ENCODE assay signal across 23 cellular contexts in the genomic region with DNA sequence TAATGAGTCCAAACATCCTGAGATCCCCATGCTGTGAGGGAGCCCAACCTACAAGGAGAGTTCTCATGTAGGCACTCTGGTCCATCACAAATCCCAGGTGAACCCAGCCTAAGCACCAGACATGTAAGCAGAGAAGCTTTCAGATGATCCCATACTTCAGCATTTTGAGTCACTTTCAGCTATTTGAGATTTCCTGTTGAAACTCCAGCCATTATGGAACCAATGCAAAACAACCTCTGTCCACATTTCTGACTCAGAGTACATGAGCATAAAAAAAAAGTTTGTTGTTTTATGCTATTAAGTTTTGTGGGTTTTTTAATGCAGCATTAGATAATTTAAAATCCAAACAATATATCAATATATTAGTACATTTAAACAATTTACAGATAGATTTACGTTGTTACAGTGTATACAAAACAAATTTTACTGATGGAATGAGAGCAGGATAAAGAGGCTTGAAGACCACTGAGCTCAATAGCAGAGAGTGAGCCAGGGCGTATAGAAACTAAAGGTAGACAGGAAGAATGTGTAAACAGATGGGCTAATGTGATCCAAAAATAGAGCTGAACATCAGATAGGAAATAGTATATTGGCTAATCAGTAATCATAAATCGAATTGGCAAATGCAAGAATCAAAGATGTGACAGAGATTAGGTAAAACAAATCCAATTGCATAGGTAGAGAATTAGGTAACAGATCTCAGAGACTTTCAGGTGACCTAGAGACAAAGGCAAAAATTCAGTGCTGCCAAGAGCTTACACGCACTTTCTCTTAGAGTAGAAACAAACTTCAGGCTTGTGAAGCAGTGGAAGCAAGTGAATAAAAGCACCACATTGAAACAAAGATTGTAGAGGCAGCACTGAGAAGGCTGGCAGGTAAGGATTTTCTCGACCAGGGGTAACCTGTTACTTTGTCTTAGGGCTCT. TPM values are rescaled to one million over a fixed set of nuclear protein-coding genes. Genes with fewer than 3 reads are reported as not detected.
DNase-seq lines count a peak whose midpoint lies in the region; ATAC-seq, FAIRE-seq and TF ChIP-seq lines count a peak whose summit lies in the region.
"Had no signal": no experiment of that assay in that cellular context is flagged by ENCODE, and none has a peak within 500 bp of the region (broad histone marks: within the 10 kb centered on the region; RNA-seq: fewer than 3 reads in every experiment).

No MANE protein-coding gene starts in this region.

- H3K9me3 Mint-ChIP-seq in CD14-positive monocyte: peaks cover 0 to 2% (median 0%) of the 10 kb centered on the region in 7 donors
- H3K9me3 Mint-ChIP-seq: activated naive CD8-positive, alpha-beta T cell treated with anti-CD3 and anti-CD28 coated beads for 36 hours had no signal

- no peaks in the 10 kb centered on the region for H3K79me2 ChIP-seq in endothelial cell of umbilical vein (ENCODE audit: control insufficient read depth, insufficient read depth, low read length)

- no peaks in the 10 kb centered on the region for H3K9me1 ChIP-seq in endothelial cell of umbilical vein (replicated peaks; ENCODE audit: control insufficient read depth, extremely low read depth, insufficient read depth, low read length)

- H3K27ac ChIP-seq in endothelial cell of umbilical vein (ENCODE audit: insufficient read depth, low read depth, low read length): peak overlapping the region; percentile 89
- no peak overlapping the region for H3K27ac ChIP-seq in mesenchymal stem cell (ENCODE audit: low read length, poor library complexity, severe bottlenecking)
- H3K27ac ChIP-seq: heart right ventricle, left ventricle myocardium inferior, right atrium auricular region, RWPE1, tibial artery had no signal

- peak overlapping the region; percentile 28 for H2AFZ ChIP-seq in endothelial cell of umbilical vein (ENCODE audit: low read depth, low read length)
- no peak overlapping the region for H2AFZ ChIP-seq in mesenchymal stem cell (ENCODE audit: low read depth, low read length)

- H2AK5ac ChIP-seq in mesenchymal stem cell (ENCODE audit: low read length, severe bottlenecking): no peak overlapping the region

- no peaks in the 10 kb centered on the region for H4K20me1 ChIP-seq in endothelial cell of umbilical vein (replicated peaks; ENCODE audit: control insufficient read depth, extremely low read depth, insufficient read depth, low read length)

- DNase-seq in CD14-positive monocyte (ENCODE audit: low spot score) (no peak), LNCaP clone FGC (ENCODE audit: low read depth) (peak; percentile 40), endothelial cell of umbilical vein (ENCODE audit: low read depth, low spot score) (peak; percentile 82), mesenchymal stem cell (peak; percentile 14), DMS153 treated with DMSO at 0.1 percent for 48 hours (lab: John Stamatoyannopoulos, UW; ENCODE audit: unreplicated experiment) (no peak), MV-4-11 (lab: John Stamatoyannopoulos, UW) (no peak)
- DNase-seq: activated CD4-positive, alpha-beta T cell treated with anti-CD3 and anti-CD28 coated beads for 36 hours; activated naive CD8-positive, alpha-beta T cell treated with anti-CD3 and anti-CD28 coated beads for 36 hours; heart right ventricle; Kasumi-1; left ventricle myocardium inferior; NCI-H1105 treated with DMSO at 0.1 percent for 48 hours; NCI-H2107; NCI-H524; stimulated activated naive B cell treated with anti-CD40 and anti-IgM and Interleukin-4, amounts not matched to agents 10 μg/mL and 1 μg/mL and 100 μg/mL, for 72 hours; tibial artery had no signal

- no peak for TF ChIP-seq CTCF in CD14-positive monocyte (IDR thresholded peaks at IDR 0.05)
- TF ChIP-seq CTCF in LNCaP clone FGC (IDR thresholded peaks at IDR 0.05; ENCODE audit: control insufficient read depth, extremely low read depth, insufficient read depth): no peak
- TF ChIP-seq CTCF in endothelial cell of umbilical vein (IDR thresholded peaks at IDR 0.05; ENCODE audit: extremely low read depth in 1 of 2, insufficient read depth in 1 of 2, low read depth in 1 of 2, low read length in 2 of 2): no peak

- BruUV-seq in endothelial cell of umbilical vein (replicated peaks; lab: Mats Ljungman, UMichigan): no TSS peak

- H3K9me3 ChIP-seq in endothelial cell of umbilical vein (replicated peaks; ENCODE audit: control insufficient read depth, insufficient read depth, low read length) (no peaks in the 10 kb centered on the region), mesenchymal stem cell (ENCODE audit: control insufficient read depth, low read length) (no peaks in the 10 kb centered on the region)
- H3K9me3 ChIP-seq: heart right ventricle, left ventricle myocardium inferior, right atrium auricular region, tibial artery had no signal

- peaks cover 14% of the 10 kb centered on the region for H3K4me1 Mint-ChIP-seq in CD14-positive monocyte
- H3K4me1 Mint-ChIP-seq: activated CD4-positive, alpha-beta T cell treated with anti-CD3 and anti-CD28 coated beads for 36 hours; activated naive CD8-positive, alpha-beta T cell treated with anti-CD3 and anti-CD28 coated beads for 36 hours; stimulated activated naive B cell treated with anti-CD40 and anti-IgM and Interleukin-4, amounts not matched to agents 10 μg/mL and 1 μg/mL and 100 μg/mL, for 72 hours had no signal

- no peak overlapping the region for H2BK5ac ChIP-seq in mesenchymal stem cell (ENCODE audit: low read depth, low read length, poor library complexity, severe bottlenecking)

- no peak overlapping the region for H2BK120ac ChIP-seq in mesenchymal stem cell (ENCODE audit: low read depth, low read length)

- CTCF ChIA-PET in endothelial cell of umbilical vein (lab: Charles Lee): interaction anchor here (0.8 to 3.2 kb wide), 6 partner anchors 13 to 625 kb away, joined by 3 to 11 read pairs (median 4); no protein-coding TSS in a partner anchor

- H3K4me1 ChIP-seq in endothelial cell of umbilical vein (ENCODE audit: control insufficient read depth, extremely low read depth, insufficient read depth, low read length): peaks cover 25% of the 10 kb centered on the region
- no peaks in the 10 kb centered on the region for H3K4me1 ChIP-seq in mesenchymal stem cell (ENCODE audit: control insufficient read depth, insufficient read depth, low read depth, low read length)

- H3K27me3 Mint-ChIP-seq in CD14-positive monocyte (ENCODE audit: low read depth in 3 of 3): peaks cover 0 to 3% (median 1%) of the 10 kb centered on the region in 3 donors
- H3K27me3 Mint-ChIP-seq: stimulated activated naive B cell treated with anti-CD40 and anti-IgM and Interleukin-4, amounts not matched to agents 10 μg/mL and 1 μg/mL and 100 μg/mL, for 72 hours had no signal

- H3K4ac ChIP-seq in mesenchymal stem cell (ENCODE audit: low read depth in 1 of 2, low read length in 2 of 2): no peak overlapping the region

- dilution Hi-C loops in endothelial cell of umbilical vein (cut with MboI; ENCODE audit: extremely low pct_ligation_motif_present, low sequenced_read_pairs): no loop called here

- WGBS in mesenchymal stem cell: 58% methylated on average over 2 of the region's 5 CpGs

- H3K36me3 ChIP-seq in endothelial cell of umbilical vein (ENCODE audit: control insufficient read depth in 2 of 2, extremely low read depth in 1 of 2, insufficient read depth in 2 of 2, low read length in 2 of 2) (no peaks in the 10 kb centered on the region), mesenchymal stem cell (ENCODE audit: control insufficient read depth in 1 of 2, insufficient read depth in 2 of 2, low read depth in 1 of 2, low read length in 2 of 2) (no peaks in the 10 kb centered on the region)
- H3K36me3 ChIP-seq: heart right ventricle, left ventricle myocardium inferior, right atrium auricular region, tibial artery had no signal

- H3K27me3 ChIP-seq in endothelial cell of umbilical vein (ENCODE audit: control insufficient read depth in 2 of 2, insufficient read depth in 2 of 2, low read length in 2 of 2) (no peaks in the 10 kb centered on the region), mesenchymal stem cell (ENCODE audit: control insufficient read depth in 1 of 2, insufficient read depth in 1 of 2, low read length in 2 of 2) (no peaks in the 10 kb centered on the region)
- H3K27me3 ChIP-seq: heart right ventricle, right atrium auricular region, tibial artery had no signal

- intact Hi-C loops in CD14-positive monocyte (cut with micrococcal nuclease): loop anchor here in 1 of 2 donors (5.0 kb wide), 1 partner anchor 74 kb away; no protein-coding TSS in a partner anchor
- intact Hi-C loops in endothelial cell of umbilical vein (cut with micrococcal nuclease): loop anchor here (1.0 to 2.0 kb wide), 4 partner anchors 35 to 77 kb away; partner anchors contain the start of gene TMX4

- no peak overlapping the region for H3K4me3 Mint-ChIP-seq in CD14-positive monocyte
- H3K4me3 Mint-ChIP-seq: activated CD4-positive, alpha-beta T cell treated with anti-CD3 and anti-CD28 coated beads for 36 hours; activated naive CD8-positive, alpha-beta T cell treated with anti-CD3 and anti-CD28 coated beads for 36 hours; brain; stimulated activated naive B cell treated with anti-CD40 and anti-IgM and Interleukin-4, amounts not matched to agents 10 μg/mL and 1 μg/mL and 100 μg/mL, for 72 hours had no signal

- H3K79me1 ChIP-seq in mesenchymal stem cell (replicated peaks; ENCODE audit: low read length, poor library complexity, severe bottlenecking): no peaks in the 10 kb centered on the region

- H3K4me3 ChIP-seq in LNCaP clone FGC (ENCODE audit: low read depth, low read length): no peak overlapping the region
- no peak overlapping the region for H3K4me3 ChIP-seq in endothelial cell of umbilical vein (replicated peaks in 1 of 3; ENCODE audit: insufficient read depth in 1 of 3, low read depth in 1 of 3, low read length in 3 of 3)
- H3K4me3 ChIP-seq in mesenchymal stem cell (ENCODE audit: insufficient read depth in 1 of 2, low read depth in 1 of 2, low read length in 2 of 2): peak overlapping the region in 1 of 2 experiments; percentile 9
- H3K4me3 ChIP-seq: heart right ventricle, left ventricle myocardium inferior, right atrium auricular region, tibial artery had no signal

- no peak for TF ChIP-seq POLR2A in endothelial cell of umbilical vein (IDR thresholded peaks at IDR 0.05; ENCODE audit: low read depth, low read length)

- peak overlapping the region in 6 of 7 donors; percentile 22 to 87 (median 66) for H3K27ac Mint-ChIP-seq in CD14-positive monocyte
- H3K27ac Mint-ChIP-seq: activated CD4-positive, alpha-beta T cell treated with anti-CD3 and anti-CD28 coated beads for 36 hours; activated naive CD8-positive, alpha-beta T cell treated with anti-CD3 and anti-CD28 coated beads for 36 hours; brain; stimulated activated naive B cell treated with anti-CD40 and anti-IgM and Interleukin-4, amounts not matched to agents 10 μg/mL and 1 μg/mL and 100 μg/mL, for 72 hours had no signal

- no peaks in the 10 kb centered on the region for H3K36me3 Mint-ChIP-seq in CD14-positive monocyte
- H3K36me3 Mint-ChIP-seq: activated naive CD8-positive, alpha-beta T cell treated with anti-CD3 and anti-CD28 coated beads for 36 hours; brain; stimulated activated naive B cell treated with anti-CD40 and anti-IgM and Interleukin-4, amounts not matched to agents 10 μg/mL and 1 μg/mL and 100 μg/mL, for 72 hours had no signal

- peak; percentile 60 for FAIRE-seq in endothelial cell of umbilical vein (lab: Jason Lieb, UNC)
- FAIRE-seq: G401.6, GM12891 had no signal

- POLR2A ChIA-PET in endothelial cell of umbilical vein (lab: Charles Lee): interaction anchor here (0.5 kb wide), 1 partner anchor 159 kb away, joined by 3 read pairs; no protein-coding TSS in a partner anchor

- no peak overlapping the region for H3K18ac ChIP-seq in mesenchymal stem cell (ENCODE audit: low read depth in 1 of 2, low read length in 2 of 2)

- H2BK15ac ChIP-seq in mesenchymal stem cell (ENCODE audit: low read depth, poor library complexity, severe bottlenecking): no peak overlapping the region

- H3K4me2 ChIP-seq in endothelial cell of umbilical vein (ENCODE audit: insufficient read depth, low read length): peak overlapping the region; percentile 53
- H3K4me2 ChIP-seq in mesenchymal stem cell (ENCODE audit: low read length, poor library complexity, severe bottlenecking): no peak overlapping the region

- H2BK12ac ChIP-seq in mesenchymal stem cell (ENCODE audit: low read length in 2 of 2): no peak overlapping the region

- ATAC-seq in GM21367 (IDR thresholded peaks at IDR 0.05; ENCODE audit: unreplicated experiment) (no peak), HG03457 (IDR thresholded peaks at IDR 0.05; ENCODE audit: unreplicated experiment) (no peak)
- ATAC-seq: activated CD4-positive, alpha-beta T cell treated with anti-CD3 and anti-CD28 coated beads for 36 hours had no signal

- H3K23ac ChIP-seq in mesenchymal stem cell (ENCODE audit: low read length in 2 of 2): no peak overlapping the region

- H4K91ac ChIP-seq in mesenchymal stem cell (ENCODE audit: low read length): no peak overlapping the region

- peak overlapping the region; percentile 2 for H4K8ac ChIP-seq in mesenchymal stem cell (ENCODE audit: low read length)

- H3K9ac ChIP-seq in endothelial cell of umbilical vein (replicated peaks; ENCODE audit: extremely low read depth, insufficient read depth, low read length): peak overlapping the region; percentile 51
- peak overlapping the region; percentile 38 for H3K9ac ChIP-seq in mesenchymal stem cell (ENCODE audit: low read length)

- no peak overlapping the region for H3K14ac ChIP-seq in mesenchymal stem cell (ENCODE audit: low read length in 2 of 2)

RNA-seq across cellular contexts. Expression of gene PLCB1, which starts 36.2 kb away (rescaled TPM):
- polyA plus RNA-seq in CD14-positive monocyte (10 to 100 TPM in 1 of 2 donors, 1 to 10 TPM in 1; 8.6 to 13.2 TPM), endothelial cell of umbilical vein (5.7 and 10.2 TPM in 2 replicates)
- total RNA-seq in endothelial cell of umbilical vein: 38.6 and 53.4 TPM in 2 replicates
- polyA plus RNA-seq in endothelial cell of umbilical vein (2011; cell fraction: cytosol; rRNA removed): 11.0 and 11.4 TPM in 2 replicates
- 24.3 and 27.6 TPM in 2 replicates for polyA plus RNA-seq in endothelial cell of umbilical vein (2011; cell fraction: nucleus; rRNA removed)
- polyA plus RNA-seq in endothelial cell of umbilical vein (2012): 13.4 and 15.1 TPM in 2 replicates
- polyA minus RNA-seq in endothelial cell of umbilical vein: 50.0 and 58.0 TPM in 2 replicates
- polyA minus RNA-seq in endothelial cell of umbilical vein (2011; cell fraction: cytosol; rRNA and poly(A)+ RNA removed): 0.61 TPM
- polyA minus RNA-seq in endothelial cell of umbilical vein (2011; cell fraction: nucleus; rRNA and poly(A)+ RNA removed): 229 and 237 TPM in 2 replicates
- polyA plus RNA-seq in mesenchymal stem cell (2013, experiment 1 of 2): 15.1 TPM
- 15.5 TPM for polyA plus RNA-seq in mesenchymal stem cell (2013, experiment 2 of 2)

Comparison
In these comparisons a context has a peak if more than half of its experiments do, and no peak if none do; other contexts are left out.
1. DNase-seq: peak in LNCaP clone FGC (single experiment), endothelial cell of umbilical vein (single experiment) and mesenchymal stem cell (single experiment); none in CD14-positive monocyte (single experiment), DMS153 treated with DMSO at 0.1 percent for 48 hours (single experiment) and MV-4-11 (single experiment).